ENCODE assay signal across 8 cellular contexts in genomic region chr3:23810342-23811116, GRCh38. TPM values are rescaled to one million over a fixed set of nuclear protein-coding genes. Genes with fewer than 3 reads are reported as not detected.
DNase-seq lines count a peak whose midpoint lies in the region; ATAC-seq lines count a peak whose summit lies in the region.

No MANE protein-coding gene starts in this region.

- no peaks in the 10 kb centered on the region for H3K9me3 Mint-ChIP-seq in activated CD8-positive, alpha-beta memory T cell treated with anti-CD3 and anti-CD28 coated beads, Interleukin-2, amount 10 ng/mL, durations not matched to agents 7 days and 5 days (ENCODE audit: low read depth)
- no peaks in the 10 kb centered on the region for H3K9me3 Mint-ChIP-seq in stimulated activated naive CD8-positive, alpha-beta T cell treated with anti-CD3 and anti-CD28 coated beads, Interleukin-15, amount 100 ng/mL, for 72 hours

- no peak overlapping the region for H2AK5ac ChIP-seq in mesendoderm (ENCODE audit: low read length)

- H3K9ac ChIP-seq in endocrine pancreas (ENCODE audit: control insufficient read depth, insufficient read depth, low read length) (peak overlapping the region; percentile 42), mesendoderm (ENCODE audit: low read length) (peak overlapping the region; percentile 84)

- WGBS in mesendoderm (ENCODE audit: extremely low coverage, insufficient coverage, low lambda C conversion rate), result no CpG with 5 or more reads among the region's 76 CpGs

- peaks cover 7% of the 10 kb centered on the region for H3K79me1 ChIP-seq in mesendoderm (ENCODE audit: low read length)

- H3K27me3 Mint-ChIP-seq in activated CD8-positive, alpha-beta memory T cell treated with anti-CD3 and anti-CD28 coated beads, Interleukin-2, amount 10 ng/mL, durations not matched to agents 7 days and 5 days, result peaks cover 4% of the 10 kb centered on the region
- H3K27me3 Mint-ChIP-seq in stimulated activated naive CD8-positive, alpha-beta T cell treated with anti-CD3 and anti-CD28 coated beads, Interleukin-15, amount 100 ng/mL, for 72 hours, result peaks cover 3% of the 10 kb centered on the region

- H3K4ac ChIP-seq in mesendoderm (ENCODE audit: low read depth, low read length), result peak overlapping the region; percentile 64

- peak overlapping the region; percentile 55 for H2BK120ac ChIP-seq in mesendoderm (ENCODE audit: low read depth, low read length)

- peaks cover 13% of the 10 kb centered on the region for H3K4me1 ChIP-seq in endocrine pancreas (ENCODE audit: control insufficient read depth, insufficient read depth, low read length)
- peaks cover 12% of the 10 kb centered on the region for H3K4me1 ChIP-seq in mesendoderm (ENCODE audit: control insufficient read depth, low read depth, low read length)

- no peaks in the 10 kb centered on the region for H3K36me3 ChIP-seq in endocrine pancreas (ENCODE audit: control insufficient read depth, insufficient read depth, low read length)
- no peaks in the 10 kb centered on the region for H3K36me3 ChIP-seq in mesendoderm (ENCODE audit: control insufficient read depth, insufficient read depth, low read length)

- peak overlapping the region; percentile 96 for H3K27ac Mint-ChIP-seq in activated CD8-positive, alpha-beta memory T cell treated with anti-CD3 and anti-CD28 coated beads, Interleukin-2, amount 10 ng/mL, durations not matched to agents 7 days and 5 days
- H3K27ac Mint-ChIP-seq in stimulated activated naive CD8-positive, alpha-beta T cell treated with anti-CD3 and anti-CD28 coated beads, Interleukin-15, amount 100 ng/mL, for 72 hours, result peak overlapping the region; percentile 99 to 100

- H2BK15ac ChIP-seq in mesendoderm (replicated peaks; ENCODE audit: low read depth), result no peak overlapping the region

- peak overlapping the region; percentile 43 for H3K4me2 ChIP-seq in mesendoderm (ENCODE audit: low read length)

- peak overlapping the region; percentile 91 for H3K18ac ChIP-seq in mesendoderm (ENCODE audit: low read length)

- peaks cover 34% of the 10 kb centered on the region for H3K79me2 ChIP-seq in mesendoderm (ENCODE audit: control insufficient read depth, insufficient read depth, low read length)

- no peak overlapping the region for H2BK5ac ChIP-seq in mesendoderm (ENCODE audit: low read length)

- peak overlapping the region; percentile 89 for H3K4me3 Mint-ChIP-seq in activated CD8-positive, alpha-beta memory T cell treated with anti-CD3 and anti-CD28 coated beads, Interleukin-2, amount 10 ng/mL, durations not matched to agents 7 days and 5 days
- H3K4me3 Mint-ChIP-seq in stimulated activated naive CD8-positive, alpha-beta T cell treated with anti-CD3 and anti-CD28 coated beads, Interleukin-15, amount 100 ng/mL, for 72 hours, result peak overlapping the region; percentile 97 to 98

- no peak overlapping the region for H3K23ac ChIP-seq in mesendoderm (ENCODE audit: low read length)

- H3K36me3 Mint-ChIP-seq in activated CD8-positive, alpha-beta memory T cell treated with anti-CD3 and anti-CD28 coated beads, Interleukin-2, amount 10 ng/mL, durations not matched to agents 7 days and 5 days, result peaks cover 39% of the 10 kb centered on the region

- no peak overlapping the region for H4K5ac ChIP-seq in mesendoderm (ENCODE audit: low read length)

- H3K4me3 ChIP-seq in endocrine pancreas (ENCODE audit: control insufficient read depth, insufficient read depth, low read length) (peak overlapping the region; percentile 79), mesendoderm (ENCODE audit: low read length) (peak overlapping the region; percentile 72)

- peak overlapping the region; percentile 66 for H3K27ac ChIP-seq in mesendoderm (ENCODE audit: low read depth, low read length)

- peak overlapping the region; percentile 95 for H3K56ac ChIP-seq in mesendoderm (ENCODE audit: low read length)

- peak; percentile 27 for ATAC-seq in GM21723 (IDR thresholded peaks at IDR 0.05; ENCODE audit: unreplicated experiment)
- ATAC-seq in activated CD8-positive, alpha-beta memory T cell treated with anti-CD3 and anti-CD28 coated beads, Interleukin-2, amount 10 ng/mL, durations not matched to agents 7 days and 5 days, result peak; percentile 52
- peak; percentile 53 for ATAC-seq in stimulated activated naive CD8-positive, alpha-beta T cell treated with anti-CD3 and anti-CD28 coated beads, Interleukin-15, amount 100 ng/mL, for 72 hours

- peaks cover 63% of the 10 kb centered on the region for H3K4me1 Mint-ChIP-seq in activated CD8-positive, alpha-beta memory T cell treated with anti-CD3 and anti-CD28 coated beads, Interleukin-2, amount 10 ng/mL, durations not matched to agents 7 days and 5 days
- H3K4me1 Mint-ChIP-seq in stimulated activated naive CD8-positive, alpha-beta T cell treated with anti-CD3 and anti-CD28 coated beads, Interleukin-15, amount 100 ng/mL, for 72 hours, result peaks cover 65% of the 10 kb centered on the region

- CTCF ChIA-PET in activated CD8-positive, alpha-beta memory T cell treated with anti-CD3 and anti-CD28 coated beads, Interleukin-2, amount 10 ng/mL, durations not matched to agents 7 days and 5 days (lab: Charles Lee), result no interaction called here

- no peaks in the 10 kb centered on the region for H3K27me3 ChIP-seq in endocrine pancreas (ENCODE audit: control insufficient read depth, insufficient read depth, low read length)
- H3K27me3 ChIP-seq in mesendoderm (ENCODE audit: insufficient read depth, low read length, poor library complexity), result no peaks in the 10 kb centered on the region

- H4K8ac ChIP-seq in mesendoderm (ENCODE audit: low read depth, low read length), result peak overlapping the region; percentile 83

- DNase-seq in Daoy (ENCODE audit: low read depth), result peak; percentile 36
- DNase-seq in NCI-H2029 (lab: John Stamatoyannopoulos, UW), result peak; percentile 82
- DNase-seq in activated CD8-positive, alpha-beta memory T cell treated with anti-CD3 and anti-CD28 coated beads, Interleukin-2, amount 10 ng/mL, durations not matched to agents 7 days and 5 days, result peak; percentile 66
- peak; percentile 95 for DNase-seq in mesendoderm
- peak; percentile 64 for DNase-seq in stimulated activated naive CD8-positive, alpha-beta T cell treated with anti-CD3 and anti-CD28 coated beads, Interleukin-15, amount 100 ng/mL, for 72 hours
- DNase-seq in NCI-H524 treated with DMSO at 0.1 percent for 48 hours (lab: John Stamatoyannopoulos, UW), result no peak

- H3K9me3 ChIP-seq in endocrine pancreas (ENCODE audit: control insufficient read depth, low read length), result no peaks in the 10 kb centered on the region

RNA-seq across cellular contexts. Expression of gene UBE2E1, which starts 4.8 kb away (rescaled TPM):
- total RNA-seq in Daoy (2014; rRNA removed; shearing (Covaris generic)), result 65.8 and 80.3 TPM in 2 replicates
- 10 to 100 TPM; 55.6 to 58.5 TPM for total RNA-seq in activated CD8-positive, alpha-beta memory T cell treated with anti-CD3 and anti-CD28 coated beads, Interleukin-2, amount 10 ng/mL, durations not matched to agents 7 days and 5 days
- 169 TPM for polyA plus RNA-seq in mesendoderm (2013, experiment 1 of 2)
- 166 TPM for polyA plus RNA-seq in mesendoderm (2013, experiment 2 of 2)
